25 cellular contexts compared by ENCODE assay signal in genomic region chr4:111537165-111537564, GRCh38.
"Had no signal": no experiment of that assay in that cellular context is flagged by ENCODE, and none has a peak within 500 bp of the region (broad histone marks: within the 10 kb centered on the region; RNA-seq: fewer than 3 reads in every experiment).

No MANE protein-coding gene starts in this region.

- H3K27me3 ChIP-seq: esophagus squamous epithelium, gastrocnemius medialis, ovary, suprapubic skin, transverse colon, vagina had no signal

- H3K4me3 ChIP-seq: esophagus squamous epithelium, gastrocnemius medialis, lung, ovary, psoas muscle, suprapubic skin, transverse colon, vagina had no signal

- H3K4me1 ChIP-seq: esophagus squamous epithelium, gastrocnemius medialis, psoas muscle, suprapubic skin, transverse colon, vagina had no signal

- ATAC-seq: effector memory CD8-positive, alpha-beta T cell; gastrocnemius medialis; left lobe of liver; natural killer cell; psoas muscle; right cardiac atrium; stimulated activated naive CD8-positive, alpha-beta T cell treated with anti-CD3 and anti-CD28 coated beads, Interleukin-15, amount 100 ng/mL, for 72 hours had no signal

- H3K9me3 ChIP-seq: esophagus squamous epithelium, gastrocnemius medialis, ovary, psoas muscle, suprapubic skin, transverse colon, vagina had no signal

- H3K36me3 ChIP-seq: esophagus squamous epithelium, gastrocnemius medialis, ovary, suprapubic skin, transverse colon, vagina had no signal

- FAIRE-seq: kidney, small intestine had no signal

- H3K27ac ChIP-seq: esophagus squamous epithelium, gastrocnemius medialis, ovary, psoas muscle, suprapubic skin, transverse colon, vagina had no signal

- DNase-seq: cortex of kidney; effector memory CD8-positive, alpha-beta T cell; erythroblast; esophagus squamous epithelium; gastrocnemius medialis; head of caudate nucleus; kidney; natural killer cell; occipital lobe; ovary; posterior cingulate gyrus; psoas muscle; right cardiac atrium; small intestine; stimulated activated CD4-positive, alpha-beta T cell treated with anti-CD3 and anti-CD28 coated beads, Interleukin-12 subunit alpha, Interleukin-12 subunit beta, amount 100 ng/mL, for 4 hours; stimulated activated CD4-positive, alpha-beta T cell treated with anti-CD3 and anti-CD28 coated beads, Interleukin-1b, Interleukin-23, amount 100 ng/mL, for 48 hours; stimulated activated CD4-positive, alpha-beta T cell treated with anti-CD3 and anti-CD28 coated beads, Interleukin-4, amount 100 ng/mL, for 1 hour; stimulated activated CD8-positive, alpha-beta memory T cell treated with anti-CD3 and anti-CD28 coated beads, Interleukin-4, amount 100 ng/mL, for 48 hours; stimulated activated naive CD4-positive, alpha-beta T cell; stimulated activated naive CD8-positive, alpha-beta T cell treated with anti-CD3 and anti-CD28 coated beads, Interleukin-15, amount 100 ng/mL, for 72 hours; transverse colon had no signal
